ENCODE assay signal across 19 cellular contexts in the genomic region with DNA sequence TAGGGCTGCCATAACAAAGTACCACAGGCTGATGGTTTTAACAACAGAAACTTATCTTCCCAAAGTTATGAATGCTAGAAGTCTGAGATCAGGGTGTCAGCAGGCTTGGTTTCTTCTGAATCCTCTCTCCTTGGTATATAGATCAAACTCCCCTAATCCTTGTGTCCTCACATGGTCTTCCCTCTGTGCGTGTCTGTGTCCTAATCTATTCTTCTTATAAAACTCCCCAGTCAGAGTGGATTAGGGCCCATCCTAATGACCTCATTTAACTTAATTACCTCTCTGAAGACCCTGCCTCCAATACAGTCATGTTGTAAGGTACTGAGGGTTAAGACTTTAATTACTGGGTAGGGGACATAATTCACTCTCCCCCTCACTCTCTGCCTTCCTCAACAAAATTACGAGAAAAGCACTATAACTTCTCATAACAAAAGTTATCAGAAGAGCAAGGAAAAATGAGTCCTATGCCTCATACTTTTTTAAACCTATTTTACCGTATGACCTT.
A peak's percentile ranks its signal among the peaks of the same experiment; 100 is the strongest.
DNase-seq lines count a peak whose midpoint lies in the region; ATAC-seq and TF ChIP-seq lines count a peak whose summit lies in the region.
"Had no signal": no experiment of that assay in that cellular context is flagged by ENCODE, and none has a peak within 500 bp of the region (broad histone marks: within the 10 kb centered on the region; RNA-seq: fewer than 3 reads in every experiment).

No MANE protein-coding gene starts in this region.

- H3K9me3 Mint-ChIP-seq in glutamatergic neuron (ENCODE audit: unreplicated experiment): peaks cover 4% of the 10 kb centered on the region
- H3K9me3 Mint-ChIP-seq in Calu3 (ENCODE audit: low read depth, unreplicated experiment): no peaks in the 10 kb centered on the region

- H3K27ac ChIP-seq in left ventricle myocardium inferior (replicated peaks) (peak overlapping the region; percentile 16), heart right ventricle (no peak overlapping the region), rectal smooth muscle tissue (ENCODE audit: low read depth, low read length) (peak overlapping the region; percentile 51)
- H3K27ac ChIP-seq: 22Rv1, C4-2B had no signal

- DNase-seq in left ventricle myocardium inferior: no peak
- DNase-seq in heart right ventricle: no peak
- DNase-seq in glutamatergic neuron: no peak
- DNase-seq in Calu3: no peak
- DNase-seq in SK-N-DZ (ENCODE audit: low spot score): no peak
- no peak for DNase-seq in LoVo (ENCODE audit: low spot score)
- no peak for DNase-seq in NAMALWA (ENCODE audit: low spot score)
- DNase-seq: AML-193, NCI-H1105, NCI-H1694, NCI-H2081 treated with DMSO at 0.1 percent for 48 hours, NCI-H446 treated with DMSO at 0.1 percent for 48 hours, NCI-H748 treated with DMSO at 0.1 percent for 48 hours, OCI-M1, Right ventricle myocardium superior had no signal

- H3K27ac Mint-ChIP-seq in glutamatergic neuron (ENCODE audit: unreplicated experiment) (no peak overlapping the region), Calu3 (ENCODE audit: unreplicated experiment) (no peak overlapping the region)

- 93 to 95% methylated on average over 3 of the region's 3 CpGs for WGBS in heart right ventricle, 2 donors

- H3K27me3 Mint-ChIP-seq in glutamatergic neuron (ENCODE audit: unreplicated experiment) (peaks cover 2% of the 10 kb centered on the region), Calu3 (ENCODE audit: unreplicated experiment) (no peaks in the 10 kb centered on the region)

- CTCF ChIA-PET in Calu3 (lab: Charles Lee): no interaction called here

- H3K4me3 Mint-ChIP-seq in glutamatergic neuron (ENCODE audit: unreplicated experiment): peak overlapping the region; percentile 21
- H3K4me3 Mint-ChIP-seq in Calu3 (ENCODE audit: low read depth, unreplicated experiment): no peak overlapping the region

- H3K36me3 Mint-ChIP-seq in glutamatergic neuron (ENCODE audit: unreplicated experiment) (peaks cover 9% of the 10 kb centered on the region), Calu3 (ENCODE audit: insufficient read depth, unreplicated experiment) (no peaks in the 10 kb centered on the region)

- H3K9me3 ChIP-seq in left ventricle myocardium inferior (replicated peaks): no peaks in the 10 kb centered on the region
- no peaks in the 10 kb centered on the region for H3K9me3 ChIP-seq in heart right ventricle

- no peak for ATAC-seq in heart right ventricle
- ATAC-seq: HCT116 had no signal

- no peaks in the 10 kb centered on the region for H3K36me3 ChIP-seq in left ventricle myocardium inferior
- H3K36me3 ChIP-seq in heart right ventricle: no peaks in the 10 kb centered on the region
- no peaks in the 10 kb centered on the region for H3K36me3 ChIP-seq in rectal smooth muscle tissue (ENCODE audit: control insufficient read depth, insufficient read depth, low read length)

- no TSS peak for BruUV-seq in Calu3 (replicated peaks; lab: Mats Ljungman, UMichigan)

- H3K9ac ChIP-seq in rectal smooth muscle tissue (ENCODE audit: low read length): no peak overlapping the region

- intact Hi-C loops in left ventricle myocardium inferior (cut with micrococcal nuclease): no loop called here
- intact Hi-C loops in heart right ventricle (cut with DNase I): no loop called here
- intact Hi-C loops in Calu3 (cut with micrococcal nuclease; ENCODE audit: unreplicated experiment): no loop called here

- H3K4me1 ChIP-seq in left ventricle myocardium inferior (peaks cover 13% of the 10 kb centered on the region), heart right ventricle (peaks cover 0 to 39% (median 22%) of the 10 kb centered on the region in 9 donors), rectal smooth muscle tissue (ENCODE audit: control insufficient read depth, insufficient read depth, low read length) (peaks cover 26% of the 10 kb centered on the region)

- TF ChIP-seq CTCF in left ventricle myocardium inferior (IDR thresholded peaks at IDR 0.05; ENCODE audit: borderline replicate concordance) (no peak), heart right ventricle (IDR thresholded peaks at IDR 0.05) (no peak), glutamatergic neuron (IDR thresholded peaks at IDR 0.05; ENCODE audit: partially characterized antibody, unreplicated experiment) (no peak), Calu3 (IDR thresholded peaks at IDR 0.05; ENCODE audit: unreplicated experiment) (no peak)

- no peak overlapping the region for H3K4me3 ChIP-seq in left ventricle myocardium inferior
- no peak overlapping the region for H3K4me3 ChIP-seq in heart right ventricle
- H3K4me3 ChIP-seq in rectal smooth muscle tissue (ENCODE audit: low read length): no peak overlapping the region

- peaks cover 43% of the 10 kb centered on the region for H3K4me1 Mint-ChIP-seq in glutamatergic neuron (ENCODE audit: low read depth, unreplicated experiment)
- no peaks in the 10 kb centered on the region for H3K4me1 Mint-ChIP-seq in Calu3 (ENCODE audit: low read depth, unreplicated experiment)

- no peaks in the 10 kb centered on the region for H3K27me3 ChIP-seq in left ventricle myocardium inferior (ENCODE audit: low read depth)
- H3K27me3 ChIP-seq in heart right ventricle: no peaks in the 10 kb centered on the region
- H3K27me3 ChIP-seq in rectal smooth muscle tissue (ENCODE audit: control insufficient read depth, insufficient read depth, low read length): no peaks in the 10 kb centered on the region

Comparison
In these comparisons a context has a peak if more than half of its experiments do, and no peak if none do; other contexts are left out.
1. H3K27ac ChIP-seq: peak in left ventricle myocardium inferior (single experiment) and rectal smooth muscle tissue (single experiment); none in heart right ventricle (0 of 10).